In the genomic region with DNA sequence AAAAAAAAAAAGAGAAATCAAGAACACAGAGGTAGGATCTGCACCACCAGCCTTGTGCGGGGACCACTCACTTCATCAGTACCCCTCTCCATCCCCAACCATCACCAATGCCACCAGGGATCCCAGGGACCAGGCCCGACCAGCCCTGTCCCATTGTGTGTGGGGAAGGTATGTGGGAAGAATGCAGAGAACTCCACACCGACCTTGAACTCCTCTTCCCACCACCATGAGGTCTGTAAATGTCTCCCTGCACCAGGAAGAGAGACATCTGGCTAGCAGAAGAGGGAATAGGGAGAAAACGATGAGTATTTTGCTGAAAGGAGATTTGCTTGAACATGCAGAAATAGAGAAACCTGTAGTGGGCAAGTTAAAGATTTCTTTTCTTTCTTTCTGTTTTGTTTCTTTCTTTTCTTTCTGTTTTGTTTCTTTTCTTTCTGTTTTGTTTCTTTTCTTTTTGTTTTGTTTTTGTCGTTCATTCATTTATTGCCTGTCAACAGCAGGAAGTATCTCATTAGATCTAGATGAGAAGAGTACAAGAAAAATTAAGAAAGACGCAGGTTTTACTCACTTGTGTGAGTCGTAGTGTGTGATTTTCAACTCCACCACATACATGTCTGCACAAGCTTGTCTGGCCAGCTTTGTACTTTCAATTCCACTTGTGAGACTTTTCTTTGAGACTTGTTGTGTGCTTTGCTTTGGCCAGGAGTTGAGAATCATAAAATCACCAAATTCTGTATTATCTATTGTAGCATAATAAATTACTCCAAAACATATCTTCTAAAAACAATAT, we compare ENCODE assay signal across 1 cellular context.
TF ChIP-seq lines count a peak whose summit lies in the region.

No MANE protein-coding gene starts in this region.

TF ChIP-seq in HepG2, 621 proteins besides CTCF, POLR2A, EP300 and RAD21 (continued from another document and continues in another):
- TF ChIP-seq, protein P1, sequence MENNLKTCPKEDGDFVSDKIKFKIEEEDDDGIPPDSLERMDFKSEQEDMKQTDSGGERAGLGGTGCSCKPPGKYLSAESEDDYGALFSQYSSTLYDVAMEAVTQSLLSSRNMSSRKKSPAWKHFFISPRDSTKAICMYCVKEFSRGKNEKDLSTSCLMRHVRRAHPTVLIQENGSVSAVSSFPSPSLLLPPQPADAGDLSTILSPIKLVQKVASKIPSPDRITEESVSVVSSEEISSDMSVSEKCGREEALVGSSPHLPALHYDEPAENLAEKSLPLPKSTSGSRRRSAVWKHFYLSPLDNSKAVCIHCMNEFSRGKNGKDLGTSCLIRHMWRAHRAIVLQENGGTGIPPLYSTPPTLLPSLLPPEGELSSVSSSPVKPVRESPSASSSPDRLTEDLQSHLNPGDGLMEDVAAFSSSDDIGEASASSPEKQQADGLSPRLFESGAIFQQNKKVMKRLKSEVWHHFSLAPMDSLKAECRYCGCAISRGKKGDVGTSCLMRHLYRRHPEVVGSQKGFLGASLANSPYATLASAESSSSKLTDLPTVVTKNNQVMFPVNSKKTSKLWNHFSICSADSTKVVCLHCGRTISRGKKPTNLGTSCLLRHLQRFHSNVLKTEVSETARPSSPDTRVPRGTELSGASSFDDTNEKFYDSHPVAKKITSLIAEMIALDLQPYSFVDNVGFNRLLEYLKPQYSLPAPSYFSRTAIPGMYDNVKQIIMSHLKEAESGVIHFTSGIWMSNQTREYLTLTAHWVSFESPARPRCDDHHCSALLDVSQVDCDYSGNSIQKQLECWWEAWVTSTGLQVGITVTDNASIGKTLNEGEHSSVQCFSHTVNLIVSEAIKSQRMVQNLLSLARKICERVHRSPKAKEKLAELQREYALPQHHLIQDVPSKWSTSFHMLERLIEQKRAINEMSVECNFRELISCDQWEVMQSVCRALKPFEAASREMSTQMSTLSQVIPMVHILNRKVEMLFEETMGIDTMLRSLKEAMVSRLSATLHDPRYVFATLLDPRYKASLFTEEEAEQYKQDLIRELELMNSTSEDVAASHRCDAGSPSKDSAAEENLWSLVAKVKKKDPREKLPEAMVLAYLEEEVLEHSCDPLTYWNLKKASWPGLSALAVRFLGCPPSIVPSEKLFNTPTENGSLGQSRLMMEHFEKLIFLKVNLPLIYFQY (CRISPR knock-in tag; IDR thresholded peaks at IDR 0.05; ENCODE audit: borderline replicate concordance), result no peak
- TF ChIP-seq JUN (CRISPR knock-in tag; IDR thresholded peaks at IDR 0.05) (no peak), PLRG1 (conservative IDR thresholded peaks at IDR 0.05) (no peak), PHF5A (CRISPR knock-in tag; IDR thresholded peaks at IDR 0.05; ENCODE audit: low read depth, unreplicated experiment) (no peak), CENPT (CRISPR knock-in tag; IDR thresholded peaks at IDR 0.05; ENCODE audit: low read depth) (no peak), ZEB1 (IDR thresholded peaks at IDR 0.05; ENCODE audit: insufficient replicate concordance, low read depth) (no peak), SALL2 (CRISPR knock-in tag; IDR thresholded peaks at IDR 0.05) (no peak), ZNF234 (CRISPR knock-in tag; conservative IDR thresholded peaks at IDR 0.05) (no peak), ZNF577 (CRISPR knock-in tag; IDR thresholded peaks at IDR 0.05; ENCODE audit: borderline replicate concordance, low read depth) (no peak)
- TF ChIP-seq, protein P2, sequence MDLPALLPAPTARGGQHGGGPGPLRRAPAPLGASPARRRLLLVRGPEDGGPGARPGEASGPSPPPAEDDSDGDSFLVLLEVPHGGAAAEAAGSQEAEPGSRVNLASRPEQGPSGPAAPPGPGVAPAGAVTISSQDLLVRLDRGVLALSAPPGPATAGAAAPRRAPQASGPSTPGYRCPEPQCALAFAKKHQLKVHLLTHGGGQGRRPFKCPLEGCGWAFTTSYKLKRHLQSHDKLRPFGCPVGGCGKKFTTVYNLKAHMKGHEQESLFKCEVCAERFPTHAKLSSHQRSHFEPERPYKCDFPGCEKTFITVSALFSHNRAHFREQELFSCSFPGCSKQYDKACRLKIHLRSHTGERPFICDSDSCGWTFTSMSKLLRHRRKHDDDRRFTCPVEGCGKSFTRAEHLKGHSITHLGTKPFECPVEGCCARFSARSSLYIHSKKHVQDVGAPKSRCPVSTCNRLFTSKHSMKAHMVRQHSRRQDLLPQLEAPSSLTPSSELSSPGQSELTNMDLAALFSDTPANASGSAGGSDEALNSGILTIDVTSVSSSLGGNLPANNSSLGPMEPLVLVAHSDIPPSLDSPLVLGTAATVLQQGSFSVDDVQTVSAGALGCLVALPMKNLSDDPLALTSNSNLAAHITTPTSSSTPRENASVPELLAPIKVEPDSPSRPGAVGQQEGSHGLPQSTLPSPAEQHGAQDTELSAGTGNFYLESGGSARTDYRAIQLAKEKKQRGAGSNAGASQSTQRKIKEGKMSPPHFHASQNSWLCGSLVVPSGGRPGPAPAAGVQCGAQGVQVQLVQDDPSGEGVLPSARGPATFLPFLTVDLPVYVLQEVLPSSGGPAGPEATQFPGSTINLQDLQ (CRISPR knock-in tag; IDR thresholded peaks at IDR 0.05), result no peak
- TF ChIP-seq, protein P3, sequence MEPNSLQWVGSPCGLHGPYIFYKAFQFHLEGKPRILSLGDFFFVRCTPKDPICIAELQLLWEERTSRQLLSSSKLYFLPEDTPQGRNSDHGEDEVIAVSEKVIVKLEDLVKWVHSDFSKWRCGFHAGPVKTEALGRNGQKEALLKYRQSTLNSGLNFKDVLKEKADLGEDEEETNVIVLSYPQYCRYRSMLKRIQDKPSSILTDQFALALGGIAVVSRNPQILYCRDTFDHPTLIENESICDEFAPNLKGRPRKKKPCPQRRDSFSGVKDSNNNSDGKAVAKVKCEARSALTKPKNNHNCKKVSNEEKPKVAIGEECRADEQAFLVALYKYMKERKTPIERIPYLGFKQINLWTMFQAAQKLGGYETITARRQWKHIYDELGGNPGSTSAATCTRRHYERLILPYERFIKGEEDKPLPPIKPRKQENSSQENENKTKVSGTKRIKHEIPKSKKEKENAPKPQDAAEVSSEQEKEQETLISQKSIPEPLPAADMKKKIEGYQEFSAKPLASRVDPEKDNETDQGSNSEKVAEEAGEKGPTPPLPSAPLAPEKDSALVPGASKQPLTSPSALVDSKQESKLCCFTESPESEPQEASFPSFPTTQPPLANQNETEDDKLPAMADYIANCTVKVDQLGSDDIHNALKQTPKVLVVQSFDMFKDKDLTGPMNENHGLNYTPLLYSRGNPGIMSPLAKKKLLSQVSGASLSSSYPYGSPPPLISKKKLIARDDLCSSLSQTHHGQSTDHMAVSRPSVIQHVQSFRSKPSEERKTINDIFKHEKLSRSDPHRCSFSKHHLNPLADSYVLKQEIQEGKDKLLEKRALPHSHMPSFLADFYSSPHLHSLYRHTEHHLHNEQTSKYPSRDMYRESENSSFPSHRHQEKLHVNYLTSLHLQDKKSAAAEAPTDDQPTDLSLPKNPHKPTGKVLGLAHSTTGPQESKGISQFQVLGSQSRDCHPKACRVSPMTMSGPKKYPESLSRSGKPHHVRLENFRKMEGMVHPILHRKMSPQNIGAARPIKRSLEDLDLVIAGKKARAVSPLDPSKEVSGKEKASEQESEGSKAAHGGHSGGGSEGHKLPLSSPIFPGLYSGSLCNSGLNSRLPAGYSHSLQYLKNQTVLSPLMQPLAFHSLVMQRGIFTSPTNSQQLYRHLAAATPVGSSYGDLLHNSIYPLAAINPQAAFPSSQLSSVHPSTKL (CRISPR knock-in tag; IDR thresholded peaks at IDR 0.05), result peak; percentile 86
- TF ChIP-seq, protein P4, sequence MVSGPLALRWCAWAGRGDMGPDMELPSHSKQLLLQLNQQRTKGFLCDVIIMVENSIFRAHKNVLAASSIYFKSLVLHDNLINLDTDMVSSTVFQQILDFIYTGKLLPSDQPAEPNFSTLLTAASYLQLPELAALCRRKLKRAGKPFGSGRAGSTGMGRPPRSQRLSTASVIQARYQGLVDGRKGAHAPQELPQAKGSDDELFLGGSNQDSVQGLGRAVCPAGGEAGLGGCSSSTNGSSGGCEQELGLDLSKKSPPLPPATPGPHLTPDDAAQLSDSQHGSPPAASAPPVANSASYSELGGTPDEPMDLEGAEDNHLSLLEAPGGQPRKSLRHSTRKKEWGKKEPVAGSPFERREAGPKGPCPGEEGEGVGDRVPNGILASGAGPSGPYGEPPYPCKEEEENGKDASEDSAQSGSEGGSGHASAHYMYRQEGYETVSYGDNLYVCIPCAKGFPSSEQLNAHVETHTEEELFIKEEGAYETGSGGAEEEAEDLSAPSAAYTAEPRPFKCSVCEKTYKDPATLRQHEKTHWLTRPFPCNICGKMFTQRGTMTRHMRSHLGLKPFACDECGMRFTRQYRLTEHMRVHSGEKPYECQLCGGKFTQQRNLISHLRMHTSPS (CRISPR knock-in tag; IDR thresholded peaks at IDR 0.05; ENCODE audit: low read depth), result no peak
- TF ChIP-seq, protein P5, sequence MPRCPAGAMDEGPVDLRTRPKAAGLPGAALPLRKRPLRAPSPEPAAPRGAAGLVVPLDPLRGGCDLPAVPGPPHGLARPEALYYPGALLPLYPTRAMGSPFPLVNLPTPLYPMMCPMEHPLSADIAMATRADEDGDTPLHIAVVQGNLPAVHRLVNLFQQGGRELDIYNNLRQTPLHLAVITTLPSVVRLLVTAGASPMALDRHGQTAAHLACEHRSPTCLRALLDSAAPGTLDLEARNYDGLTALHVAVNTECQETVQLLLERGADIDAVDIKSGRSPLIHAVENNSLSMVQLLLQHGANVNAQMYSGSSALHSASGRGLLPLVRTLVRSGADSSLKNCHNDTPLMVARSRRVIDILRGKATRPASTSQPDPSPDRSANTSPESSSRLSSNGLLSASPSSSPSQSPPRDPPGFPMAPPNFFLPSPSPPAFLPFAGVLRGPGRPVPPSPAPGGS (CRISPR knock-in tag; IDR thresholded peaks at IDR 0.05), result no peak
- TF ChIP-seq, protein P6, sequence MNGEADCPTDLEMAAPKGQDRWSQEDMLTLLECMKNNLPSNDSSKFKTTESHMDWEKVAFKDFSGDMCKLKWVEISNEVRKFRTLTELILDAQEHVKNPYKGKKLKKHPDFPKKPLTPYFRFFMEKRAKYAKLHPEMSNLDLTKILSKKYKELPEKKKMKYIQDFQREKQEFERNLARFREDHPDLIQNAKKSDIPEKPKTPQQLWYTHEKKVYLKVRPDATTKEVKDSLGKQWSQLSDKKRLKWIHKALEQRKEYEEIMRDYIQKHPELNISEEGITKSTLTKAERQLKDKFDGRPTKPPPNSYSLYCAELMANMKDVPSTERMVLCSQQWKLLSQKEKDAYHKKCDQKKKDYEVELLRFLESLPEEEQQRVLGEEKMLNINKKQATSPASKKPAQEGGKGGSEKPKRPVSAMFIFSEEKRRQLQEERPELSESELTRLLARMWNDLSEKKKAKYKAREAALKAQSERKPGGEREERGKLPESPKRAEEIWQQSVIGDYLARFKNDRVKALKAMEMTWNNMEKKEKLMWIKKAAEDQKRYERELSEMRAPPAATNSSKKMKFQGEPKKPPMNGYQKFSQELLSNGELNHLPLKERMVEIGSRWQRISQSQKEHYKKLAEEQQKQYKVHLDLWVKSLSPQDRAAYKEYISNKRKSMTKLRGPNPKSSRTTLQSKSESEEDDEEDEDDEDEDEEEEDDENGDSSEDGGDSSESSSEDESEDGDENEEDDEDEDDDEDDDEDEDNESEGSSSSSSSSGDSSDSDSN (CRISPR knock-in tag; IDR thresholded peaks at IDR 0.05), result no peak
- TF ChIP-seq, protein P7, sequence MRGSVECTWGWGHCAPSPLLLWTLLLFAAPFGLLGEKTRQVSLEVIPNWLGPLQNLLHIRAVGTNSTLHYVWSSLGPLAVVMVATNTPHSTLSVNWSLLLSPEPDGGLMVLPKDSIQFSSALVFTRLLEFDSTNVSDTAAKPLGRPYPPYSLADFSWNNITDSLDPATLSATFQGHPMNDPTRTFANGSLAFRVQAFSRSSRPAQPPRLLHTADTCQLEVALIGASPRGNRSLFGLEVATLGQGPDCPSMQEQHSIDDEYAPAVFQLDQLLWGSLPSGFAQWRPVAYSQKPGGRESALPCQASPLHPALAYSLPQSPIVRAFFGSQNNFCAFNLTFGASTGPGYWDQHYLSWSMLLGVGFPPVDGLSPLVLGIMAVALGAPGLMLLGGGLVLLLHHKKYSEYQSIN (CRISPR knock-in tag; IDR thresholded peaks at IDR 0.05; ENCODE audit: borderline replicate concordance), result no peak
- TF ChIP-seq, protein P8, sequence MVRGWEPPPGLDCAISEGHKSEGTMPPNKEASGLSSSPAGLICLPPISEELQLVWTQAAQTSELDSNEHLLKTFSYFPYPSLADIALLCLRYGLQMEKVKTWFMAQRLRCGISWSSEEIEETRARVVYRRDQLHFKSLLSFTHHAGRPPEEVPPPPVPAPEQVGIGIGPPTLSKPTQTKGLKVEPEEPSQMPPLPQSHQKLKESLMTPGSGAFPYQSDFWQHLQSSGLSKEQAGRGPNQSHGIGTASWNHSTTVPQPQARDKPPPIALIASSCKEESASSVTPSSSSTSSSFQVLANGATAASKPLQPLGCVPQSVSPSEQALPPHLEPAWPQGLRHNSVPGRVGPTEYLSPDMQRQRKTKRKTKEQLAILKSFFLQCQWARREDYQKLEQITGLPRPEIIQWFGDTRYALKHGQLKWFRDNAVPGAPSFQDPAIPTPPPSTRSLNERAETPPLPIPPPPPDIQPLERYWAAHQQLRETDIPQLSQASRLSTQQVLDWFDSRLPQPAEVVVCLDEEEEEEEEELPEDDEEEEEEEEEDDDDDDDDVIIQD (CRISPR knock-in tag; IDR thresholded peaks at IDR 0.05; ENCODE audit: low read depth), result peak; percentile 80
- TF ChIP-seq, protein P9, sequence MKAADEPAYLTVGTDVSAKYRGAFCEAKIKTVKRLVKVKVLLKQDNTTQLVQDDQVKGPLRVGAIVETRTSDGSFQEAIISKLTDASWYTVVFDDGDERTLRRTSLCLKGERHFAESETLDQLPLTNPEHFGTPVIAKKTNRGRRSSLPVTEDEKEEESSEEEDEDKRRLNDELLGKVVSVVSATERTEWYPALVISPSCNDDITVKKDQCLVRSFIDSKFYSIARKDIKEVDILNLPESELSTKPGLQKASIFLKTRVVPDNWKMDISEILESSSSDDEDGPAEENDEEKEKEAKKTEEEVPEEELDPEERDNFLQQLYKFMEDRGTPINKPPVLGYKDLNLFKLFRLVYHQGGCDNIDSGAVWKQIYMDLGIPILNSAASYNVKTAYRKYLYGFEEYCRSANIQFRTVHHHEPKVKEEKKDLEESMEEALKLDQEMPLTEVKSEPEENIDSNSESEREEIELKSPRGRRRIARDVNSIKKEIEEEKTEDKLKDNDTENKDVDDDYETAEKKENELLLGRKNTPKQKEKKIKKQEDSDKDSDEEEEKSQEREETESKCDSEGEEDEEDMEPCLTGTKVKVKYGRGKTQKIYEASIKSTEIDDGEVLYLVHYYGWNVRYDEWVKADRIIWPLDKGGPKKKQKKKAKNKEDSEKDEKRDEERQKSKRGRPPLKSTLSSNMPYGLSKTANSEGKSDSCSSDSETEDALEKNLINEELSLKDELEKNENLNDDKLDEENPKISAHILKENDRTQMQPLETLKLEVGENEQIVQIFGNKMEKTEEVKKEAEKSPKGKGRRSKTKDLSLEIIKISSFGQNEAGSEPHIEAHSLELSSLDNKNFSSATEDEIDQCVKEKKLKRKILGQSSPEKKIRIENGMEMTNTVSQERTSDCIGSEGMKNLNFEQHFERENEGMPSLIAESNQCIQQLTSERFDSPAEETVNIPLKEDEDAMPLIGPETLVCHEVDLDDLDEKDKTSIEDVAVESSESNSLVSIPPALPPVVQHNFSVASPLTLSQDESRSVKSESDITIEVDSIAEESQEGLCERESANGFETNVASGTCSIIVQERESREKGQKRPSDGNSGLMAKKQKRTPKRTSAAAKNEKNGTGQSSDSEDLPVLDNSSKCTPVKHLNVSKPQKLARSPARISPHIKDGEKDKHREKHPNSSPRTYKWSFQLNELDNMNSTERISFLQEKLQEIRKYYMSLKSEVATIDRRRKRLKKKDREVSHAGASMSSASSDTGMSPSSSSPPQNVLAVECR (CRISPR knock-in tag; IDR thresholded peaks at IDR 0.05; ENCODE audit: borderline replicate concordance), result peak; percentile 30; the same call in 1 of the 2 replicates
- TF ChIP-seq, protein P10, sequence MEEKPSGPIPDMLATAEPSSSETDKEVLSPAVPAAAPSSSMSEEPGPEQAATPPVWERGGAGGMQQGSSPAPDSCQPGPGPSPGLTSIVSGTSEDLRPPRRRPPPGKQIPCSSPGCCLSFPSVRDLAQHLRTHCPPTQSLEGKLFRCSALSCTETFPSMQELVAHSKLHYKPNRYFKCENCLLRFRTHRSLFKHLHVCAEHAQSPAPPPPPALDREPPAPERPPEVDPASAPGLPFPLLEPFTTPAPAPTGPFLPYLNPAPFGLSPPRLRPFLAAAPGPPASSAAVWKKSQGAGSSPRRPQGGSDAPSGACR (CRISPR knock-in tag; IDR thresholded peaks at IDR 0.05), result no peak
